ENCODE assay signal across 18 cellular contexts in genomic region chr1:85569737-85570404, GRCh38. TPM values are rescaled to one million over a fixed set of nuclear protein-coding genes. Genes with fewer than 3 reads are reported as not detected.
DNase-seq lines count a peak whose midpoint lies in the region; ATAC-seq and TF ChIP-seq lines count a peak whose summit lies in the region.
"Had no signal": no experiment of that assay in that cellular context is flagged by ENCODE, and none has a peak within 500 bp of the region (broad histone marks: within the 10 kb centered on the region; RNA-seq: fewer than 3 reads in every experiment).

No MANE protein-coding gene starts in this region.

- no peak overlapping the region for H3K18ac ChIP-seq in H9 (ENCODE audit: insufficient read length, low read depth, low read length)

- no peak overlapping the region for H2BK5ac ChIP-seq in H9 (ENCODE audit: insufficient read length, low read length)

- DNase-seq in H9 (no peak), ascending aorta (ENCODE audit: low spot score in 2 of 2) (no peak), stomach (no peak), HAP-1 (ENCODE audit: low spot score in 2 of 2) (no peak), NCI-H1048 (lab: John Stamatoyannopoulos, UW) (no peak), NCI-H2196 (lab: John Stamatoyannopoulos, UW; ENCODE audit: unreplicated experiment) (no peak)
- DNase-seq: activated CD8-positive, alpha-beta memory T cell treated with anti-CD3 and anti-CD28 coated beads, Interleukin-2, amount 10 ng/mL, durations not matched to agents 7 days and 5 days; COR-L47; naive B cell; NCI-H2029 treated with DMSO at 0.1 percent for 48 hours; NCI-H524; SHP77 treated with DMSO at 0.1 percent for 48 hours had no signal

- H3K27ac ChIP-seq in H9 (ENCODE audit: insufficient read length, low read depth, low read length) (no peak overlapping the region), ascending aorta (peak overlapping the region; percentile 73 to 84), mesodermal cell (ENCODE audit: low read depth, low read length, severe bottlenecking) (peak overlapping the region; percentile 85), stomach (peak overlapping the region in 4 of 5 donors; percentile 22 to 51 (median 36))

- H3K36me3 ChIP-seq in ascending aorta (no peaks in the 10 kb centered on the region), mesodermal cell (ENCODE audit: control insufficient read depth, insufficient read depth, low read length) (peaks cover 53% of the 10 kb centered on the region), stomach (no peaks in the 10 kb centered on the region), HAP-1 (replicated peaks) (no peaks in the 10 kb centered on the region)

- H2AK5ac ChIP-seq in H9 (ENCODE audit: insufficient read length, low read length) = no peak overlapping the region

- H3K9me3 Mint-ChIP-seq in H9 = no peaks in the 10 kb centered on the region; a peak in 1 of 5 replicates
- H3K9me3 Mint-ChIP-seq: stimulated activated naive CD8-positive, alpha-beta T cell treated with anti-CD3 and anti-CD28 coated beads, Interleukin-15, Interleukin-2, amounts not matched to agents 100 ng/mL and 50 ng/mL, for 24 hours had no signal

- no peak overlapping the region for H3K4me2 ChIP-seq in H9 (ENCODE audit: insufficient read depth, insufficient read length, low read length)

- H3K23me2 ChIP-seq in H9 (ENCODE audit: insufficient read length, low read depth, low read length, poor library complexity, severe bottlenecking) = no peaks in the 10 kb centered on the region

- no peak overlapping the region for H3K4me3 Mint-ChIP-seq in H9
- H3K4me3 Mint-ChIP-seq: activated CD8-positive, alpha-beta memory T cell treated with anti-CD3 and anti-CD28 coated beads, Interleukin-2, amount 10 ng/mL, durations not matched to agents 7 days and 5 days; naive B cell; stimulated activated naive CD8-positive, alpha-beta T cell treated with anti-CD3 and anti-CD28 coated beads, Interleukin-15, Interleukin-2, amounts not matched to agents 100 ng/mL and 50 ng/mL, for 24 hours had no signal

- H3K79me2 ChIP-seq in H9 (ENCODE audit: insufficient read depth, low read length) = no peaks in the 10 kb centered on the region

- no peaks in the 10 kb centered on the region for H3K4me1 ChIP-seq in H9 (ENCODE audit: insufficient read depth, low read length)
- peaks cover 9 to 57% of the 10 kb centered on the region in 2 donors for H3K4me1 ChIP-seq in ascending aorta
- peaks cover 61% of the 10 kb centered on the region for H3K4me1 ChIP-seq in mesodermal cell (ENCODE audit: control insufficient read depth, insufficient read depth, low read length, poor library complexity, severe bottlenecking)
- peaks cover 0 to 16% (median 0%) of the 10 kb centered on the region in 4 donors for H3K4me1 ChIP-seq in stomach
- H3K4me1 ChIP-seq in HAP-1 = peaks cover 6% of the 10 kb centered on the region

- TF ChIP-seq CTCF in H9 (conservative IDR thresholded peaks at IDR 0.05) (no peak), ascending aorta (IDR thresholded peaks at IDR 0.05) (no peak), stomach (IDR thresholded peaks at IDR 0.05) (no peak)

- H3K27me3 Mint-ChIP-seq in H9 (ENCODE audit: low read depth) = no peaks in the 10 kb centered on the region; the same call in 1 of the 2 replicates

- H2BK20ac ChIP-seq in H9 (ENCODE audit: low read depth, low read length, poor library complexity, severe bottlenecking) = no peak overlapping the region

- no peak overlapping the region for H2AFZ ChIP-seq in H9 (ENCODE audit: low read length)

- no peak overlapping the region for H4K8ac ChIP-seq in H9 (replicated peaks; ENCODE audit: insufficient read length, low read depth, low read length)

- no CpG with 5 or more reads among the region's 8 CpGs for WGBS in H9 (ENCODE audit: extremely low coverage, insufficient read length, low lambda C conversion rate)
- WGBS in mesodermal cell (ENCODE audit: insufficient coverage in 2 of 2), 2 experiments = 73 to 79% methylated on average over 8 of the region's 8 CpGs
- 60 to 77% (median 68%) methylated on average over 8 of the region's 8 CpGs for WGBS in stomach, 5 donors

- TF ChIP-seq POLR2A in stomach (IDR thresholded peaks at IDR 0.05) = no peak
- no peak for TF ChIP-seq POLR2A in GM18505 (IDR thresholded peaks at IDR 0.05; ENCODE audit: borderline replicate concordance, extremely low read depth, insufficient read depth, insufficient read length)

- H4K20me1 ChIP-seq in H9 (ENCODE audit: control insufficient read depth, insufficient read depth, insufficient read length) = no peaks in the 10 kb centered on the region

- H4K5ac ChIP-seq in H9 (ENCODE audit: insufficient read length, low read depth, low read length) = no peak overlapping the region

- H3K4me3 ChIP-seq in ascending aorta (peak overlapping the region in 1 of 2 donors; percentile 12), mesodermal cell (ENCODE audit: extremely low read depth, insufficient read depth, low read length, poor library complexity, severe bottlenecking) (no peak overlapping the region), stomach (no peak overlapping the region), HAP-1 (no peak overlapping the region)

- no peak overlapping the region for H3K14ac ChIP-seq in H9 (ENCODE audit: insufficient read depth, low read length)

- H3K4me1 Mint-ChIP-seq in H9 = peaks cover 5% of the 10 kb centered on the region in 2 experiments; a peak in 3 of 4 replicates
- H3K4me1 Mint-ChIP-seq: activated CD8-positive, alpha-beta memory T cell treated with anti-CD3 and anti-CD28 coated beads, Interleukin-2, amount 10 ng/mL, durations not matched to agents 7 days and 5 days; naive B cell had no signal

- peaks cover 0 to 4% (median 0%) of the 10 kb centered on the region in 3 experiments; a peak in 2 of 7 replicates for H3K36me3 Mint-ChIP-seq in H9 (ENCODE audit: insufficient read depth in 1 of 3, low read depth in 3 of 3)
- H3K36me3 Mint-ChIP-seq: activated CD8-positive, alpha-beta memory T cell treated with anti-CD3 and anti-CD28 coated beads, Interleukin-2, amount 10 ng/mL, durations not matched to agents 7 days and 5 days; naive B cell had no signal

- peak overlapping the region; percentile 25 for H2BK120ac ChIP-seq in H9 (ENCODE audit: low read depth, low read length, poor library complexity, severe bottlenecking)

- no peak overlapping the region for H2BK15ac ChIP-seq in H9 (ENCODE audit: low read depth, low read length)

- in situ Hi-C loops in HAP-1 (cut with MboI; ENCODE audit: low sequenced_read_pairs) = no loop called here

- H3K27ac Mint-ChIP-seq in H9 = no peak overlapping the region; a peak in 1 of 7 replicates
- H3K27ac Mint-ChIP-seq: activated CD8-positive, alpha-beta memory T cell treated with anti-CD3 and anti-CD28 coated beads, Interleukin-2, amount 10 ng/mL, durations not matched to agents 7 days and 5 days; naive B cell; progenitor cell of endocrine pancreas; stimulated activated naive CD8-positive, alpha-beta T cell treated with anti-CD3 and anti-CD28 coated beads, Interleukin-15, Interleukin-2, amounts not matched to agents 100 ng/mL and 50 ng/mL, for 24 hours had no signal

- H4K91ac ChIP-seq in H9 (ENCODE audit: insufficient read length, low read depth, low read length) = no peak overlapping the region

- ATAC-seq in GM18505 (IDR thresholded peaks at IDR 0.05; ENCODE audit: unreplicated experiment) = no peak
- ATAC-seq: activated CD4-positive, CD25-positive, alpha-beta regulatory T cell treated with anti-CD3 and anti-CD28 coated beads, Interleukin-2, amount 50 U/mL, for 24 hours; activated CD8-positive, alpha-beta memory T cell treated with anti-CD3 and anti-CD28 coated beads, Interleukin-2, amount 10 ng/mL, durations not matched to agents 7 days and 5 days; left lobe of liver had no signal

- intact Hi-C loops in ascending aorta (cut with DNase I) (loop anchor here (2.0 to 10.0 kb wide), 2 partner anchors 19 to 45 kb away; no protein-coding TSS in a partner anchor), stomach (cut with DNase I; ENCODE audit: low total_unique reads) (no loop called here)

- H3K27me3 ChIP-seq in H9 (ENCODE audit: insufficient read depth, low read length) (no peaks in the 10 kb centered on the region), ascending aorta (no peaks in the 10 kb centered on the region), stomach (no peaks in the 10 kb centered on the region), HAP-1 (ENCODE audit: low read depth) (no peaks in the 10 kb centered on the region)

- H3K9ac ChIP-seq in H9 (ENCODE audit: extremely low read depth, insufficient read length, low read length) = no peak overlapping the region

- no peak overlapping the region for H3K23ac ChIP-seq in H9 (ENCODE audit: insufficient read length, low read depth, low read length)

- TF ChIP-seq EP300 in stomach (IDR thresholded peaks at IDR 0.05) = no peak

- H3K79me1 ChIP-seq in H9 (ENCODE audit: insufficient read depth, low read depth, low read length, poor library complexity, severe bottlenecking) = no peaks in the 10 kb centered on the region

- no peak overlapping the region for H2BK12ac ChIP-seq in H9 (ENCODE audit: insufficient read length, low read depth, low read length)

- no peaks in the 10 kb centered on the region for H3K9me3 ChIP-seq in H9 (ENCODE audit: control insufficient read depth, low read depth, low read length)
- H3K9me3 ChIP-seq in ascending aorta = no peaks in the 10 kb centered on the region
- H3K9me3 ChIP-seq in mesodermal cell (ENCODE audit: control insufficient read depth, low read length) = peaks cover 12% of the 10 kb centered on the region
- no peaks in the 10 kb centered on the region for H3K9me3 ChIP-seq in stomach
- no peaks in the 10 kb centered on the region for H3K9me3 ChIP-seq in HAP-1

- H3T11ph ChIP-seq in H9 (ENCODE audit: low read length) = no peak overlapping the region

- no peak overlapping the region for H3K56ac ChIP-seq in H9 (ENCODE audit: insufficient read length, low read depth, low read length)

- H3K4ac ChIP-seq in H9 (ENCODE audit: low read depth, low read length) = no peak overlapping the region

RNA-seq across cellular contexts. Expression of gene CCN1, which starts 10.7 kb away (rescaled TPM):
- 57.1 and 59.1 TPM in 2 replicates for total RNA-seq in H9 (2021)
- 933 TPM for total RNA-seq in ascending aorta
- 311 TPM for polyA plus RNA-seq in mesodermal cell (2013, experiment 1 of 2)
- 252 TPM for polyA plus RNA-seq in mesodermal cell (2013, experiment 2 of 2)
- total RNA-seq in stomach = 100 to 1,000 TPM in 1 of 5 donors, 10 to 100 TPM in 4; 17.0 to 123 (median 70.1) TPM
- 10 to 100 TPM; 15.9 to 30.4 (median 22.7) TPM for polyA plus RNA-seq in stomach
- total RNA-seq: activated CD8-positive, alpha-beta memory T cell treated with anti-CD3 and anti-CD28 coated beads, Interleukin-2, amount 10 ng/mL, durations not matched to agents 7 days and 5 days had no signal
